ENCODE assay signal across 8 cellular contexts in genomic region chr3:10676905-10677304, GRCh38.
"Had no signal": no experiment of that assay in that cellular context is flagged by ENCODE, and none has a peak within 500 bp of the region (broad histone marks: within the 10 kb centered on the region; RNA-seq: fewer than 3 reads in every experiment).

No MANE protein-coding gene starts in this region.

- ATAC-seq: GM12878 had no signal

- DNase-seq: GDM1, GF-D8 had no signal

- H3K4me3 ChIP-seq: GM12878 had no signal

- FAIRE-seq: G401.6, GM12878, GM12891, GM12892, GM18507, GM19239 had no signal
